In genomic region chr4:15003441-15003890, GRCh38 we compare ENCODE assay signal across 8 cellular contexts. TPM values are rescaled to one million over a fixed set of nuclear protein-coding genes. Genes with fewer than 3 reads are reported as not detected.
DNase-seq lines count a peak whose midpoint lies in the region; ATAC-seq and TF ChIP-seq lines count a peak whose summit lies in the region.

No MANE protein-coding gene starts in this region.

- ATAC-seq in HG03045 (IDR thresholded peaks at IDR 0.05; ENCODE audit: unreplicated experiment) (peak; percentile 14), T-helper 17 cell (peak; percentile 16)

- peaks cover 2% of the 10 kb centered on the region for H3K36me3 Mint-ChIP-seq in T-helper 17 cell (ENCODE audit: low read depth)

- no peak for TF ChIP-seq CTCF in breast epithelium (IDR thresholded peaks at IDR 0.05)

- H3K9me3 ChIP-seq in T-helper 17 cell (ENCODE audit: control insufficient read depth, low read length, poor library complexity, severe bottlenecking) (no peaks in the 10 kb centered on the region), breast epithelium (no peaks in the 10 kb centered on the region)

- H3K27me3 ChIP-seq in breast epithelium (no peaks in the 10 kb centered on the region), layer of hippocampus (ENCODE audit: control insufficient read depth, insufficient read depth, low read length) (no peaks in the 10 kb centered on the region)

- no peaks in the 10 kb centered on the region for H3K36me3 ChIP-seq in breast epithelium

- DNase-seq in NCI-H345 (lab: John Stamatoyannopoulos, UW), result peak; percentile 16
- DNase-seq in NCI-H345 treated with DMSO at 0.1 percent for 48 hours (lab: John Stamatoyannopoulos, UW; ENCODE audit: unreplicated experiment), result no peak
- peak in 1 of 3 donors; percentile 53 for DNase-seq in T-helper 17 cell
- peak; percentile 23 to 62 for DNase-seq in breast epithelium (ENCODE audit: low spot score in 2 of 2)
- peak; percentile 36 to 37 for DNase-seq in stimulated activated CD4-positive, alpha-beta T cell treated with anti-CD3 and anti-CD28 coated beads, Interleukin-2, amount 100 ng/mL, for 48 hours
- no peak for DNase-seq in NCI-H226

- H3K27ac ChIP-seq in breast epithelium (peak overlapping the region; percentile 99 to 100), layer of hippocampus (ENCODE audit: low read depth, low read length) (peak overlapping the region; percentile 99)

- TF ChIP-seq POLR2A in breast epithelium (IDR thresholded peaks at IDR 0.05), result no peak

- peaks cover 25% of the 10 kb centered on the region for H3K4me1 Mint-ChIP-seq in T-helper 17 cell

- H3K27ac Mint-ChIP-seq in T-helper 17 cell, result peak overlapping the region; percentile 87

- H3K27me3 Mint-ChIP-seq in T-helper 17 cell, result no peaks in the 10 kb centered on the region

- H3K4me1 ChIP-seq in breast epithelium, result peaks cover 0 to 10% of the 10 kb centered on the region in 2 donors

- H3K4me3 Mint-ChIP-seq in T-helper 17 cell, result peak overlapping the region; percentile 92

- intact Hi-C loops in breast epithelium (cut with DNase I; ENCODE audit: low total_unique reads), result no loop called here

- H3K4me3 ChIP-seq in breast epithelium, result peak overlapping the region; percentile 94 to 98 (median 95)

RNA-seq across cellular contexts. Expression of gene CPEB2, which starts 1.2 kb away (rescaled TPM):
- total RNA-seq in T-helper 17 cell (10 to 100 TPM; 17.2 to 29.3 TPM), breast epithelium (10 to 100 TPM; 16.7 to 33.4 (median 26.4) TPM)

Comparison
In these comparisons a context has a peak if more than half of its experiments do, and no peak if none do; other contexts are left out.
1. DNase-seq: peak in NCI-H345 (single experiment), breast epithelium (2 of 2) and stimulated activated CD4-positive, alpha-beta T cell treated with anti-CD3 and anti-CD28 coated beads, Interleukin-2, amount 100 ng/mL, for 48 hours (2 of 2); none in NCI-H345 treated with DMSO at 0.1 percent for 48 hours (single experiment) and NCI-H226 (single experiment).